ENCODE assay signal across 2 cellular contexts in the genomic region with DNA sequence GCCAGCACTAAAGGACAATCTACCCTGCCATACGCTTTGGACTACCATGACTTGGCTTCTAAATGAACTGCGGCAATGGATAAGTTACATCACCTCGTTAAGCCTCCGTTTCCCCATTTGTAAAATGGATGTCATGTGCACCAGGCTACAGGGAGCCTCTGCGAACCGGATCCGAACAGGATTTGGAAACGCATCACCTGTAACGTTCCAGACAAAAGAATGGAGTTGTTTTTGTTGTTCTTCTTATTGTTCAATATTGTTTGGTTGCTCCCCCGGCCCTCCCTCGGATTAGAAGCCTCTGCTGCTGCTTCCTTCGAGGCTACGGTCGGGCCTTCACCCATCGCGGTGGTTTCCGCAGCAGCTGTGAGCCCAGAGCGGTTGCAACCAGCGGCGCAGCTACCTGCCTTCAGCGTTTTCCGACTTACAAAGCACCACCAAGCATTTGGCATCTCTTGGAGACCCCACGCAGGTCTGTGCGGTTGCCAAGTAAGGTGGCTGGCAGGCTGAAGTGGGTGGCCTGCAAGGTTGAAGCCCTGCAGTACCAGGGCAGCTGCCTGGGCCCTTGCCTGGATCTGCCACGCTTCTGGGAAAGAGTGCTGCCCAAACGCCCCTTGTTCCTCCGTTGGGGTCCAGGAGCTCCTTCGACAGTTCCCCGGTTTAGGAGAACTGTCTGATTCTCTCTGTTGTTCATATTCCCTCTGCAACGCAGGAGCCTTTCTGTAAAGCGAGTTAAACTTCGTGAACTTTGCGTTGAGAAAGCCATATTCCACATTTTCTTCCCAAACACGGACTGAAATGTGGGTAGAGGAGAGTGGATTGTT.
TF ChIP-seq lines count a peak whose summit lies in the region.

No MANE protein-coding gene starts in this region.

TF ChIP-seq in SK-N-SH, 30 proteins besides CTCF, POLR2A, EP300 and RAD21 (continued from another document):
- TF ChIP-seq RXRA (IDR thresholded peaks at IDR 0.05; ENCODE audit: borderline replicate concordance, low read depth) (no peak), GABPA (IDR thresholded peaks at IDR 0.05; ENCODE audit: low read depth) (no peak), FOXM1 (IDR thresholded peaks at IDR 0.05; ENCODE audit: low read depth) (no peak), FOXJ3 (CRISPR knock-in tag; IDR thresholded peaks at IDR 0.05) (no peak), SIN3A (IDR thresholded peaks at IDR 0.05; ENCODE audit: borderline replicate concordance, low read depth, low read length) (no peak), ZBTB33 (IDR thresholded peaks at IDR 0.05; ENCODE audit: borderline replicate concordance, low read depth) (no peak), GATA2 (CRISPR knock-in tag; IDR thresholded peaks at IDR 0.05) (no peak), SMC3 (IDR thresholded peaks at IDR 0.05; ENCODE audit: low read depth, low read length) (no peak), TAF1 (IDR thresholded peaks at IDR 0.05; ENCODE audit: borderline replicate concordance, low read depth, low read length) (no peak), REST (IDR thresholded peaks at IDR 0.05; ENCODE audit: low read depth, low read length) (no peak), TEAD4 (IDR thresholded peaks at IDR 0.05; ENCODE audit: borderline replicate concordance, insufficient read depth) (no peak)

TF ChIP-seq in SK-N-SH treated with all-trans-retinoic acid at 6 μM for 48 hours, 23 proteins besides CTCF, POLR2A, EP300 and RAD21 (continued from another document):
- TF ChIP-seq ZFP30 (CRISPR knock-in tag; IDR thresholded peaks at IDR 0.05) (no peak), GLIS3 (CRISPR knock-in tag; IDR thresholded peaks at IDR 0.05) (no peak), ZC3H10 (CRISPR knock-in tag; IDR thresholded peaks at IDR 0.05) (no peak), ZFP3 (CRISPR knock-in tag; IDR thresholded peaks at IDR 0.05) (no peak), OSR1 (CRISPR knock-in tag; IDR thresholded peaks at IDR 0.05) (no peak), BACH2 (CRISPR knock-in tag; IDR thresholded peaks at IDR 0.05; ENCODE audit: borderline replicate concordance) (no peak), RARB (CRISPR knock-in tag; IDR thresholded peaks at IDR 0.05) (no peak), CSDC2 (CRISPR knock-in tag; IDR thresholded peaks at IDR 0.05) (no peak), TOX (CRISPR knock-in tag; IDR thresholded peaks at IDR 0.05; ENCODE audit: borderline replicate concordance) (no peak)
